In genomic region chr22:27851974-27852713, GRCh38 we compare ENCODE assay signal across 16 cellular contexts. TPM values are rescaled to one million over a fixed set of nuclear protein-coding genes. Genes with fewer than 3 reads are reported as not detected.
DNase-seq lines count a peak whose midpoint lies in the region; ATAC-seq and TF ChIP-seq lines count a peak whose summit lies in the region.
"Had no signal": no experiment of that assay in that cellular context is flagged by ENCODE, and none has a peak within 500 bp of the region (broad histone marks: within the 10 kb centered on the region; RNA-seq: fewer than 3 reads in every experiment).

No MANE protein-coding gene starts in this region.

- H3K4me1 ChIP-seq in H9 (ENCODE audit: insufficient read depth, low read length) = peaks cover 24% of the 10 kb centered on the region

- no peak overlapping the region for H3K23ac ChIP-seq in H9 (ENCODE audit: insufficient read length, low read depth, low read length)

- no peaks in the 10 kb centered on the region for H4K20me1 ChIP-seq in H9 (ENCODE audit: control insufficient read depth, insufficient read depth, insufficient read length)

- H4K8ac ChIP-seq in H9 (replicated peaks; ENCODE audit: insufficient read length, low read depth, low read length) = no peak overlapping the region

- no peaks in the 10 kb centered on the region for H3K9me3 Mint-ChIP-seq in H9
- no peaks in the 10 kb centered on the region for H3K9me3 Mint-ChIP-seq in nephron progenitor cell
- H3K9me3 Mint-ChIP-seq: immature natural killer cell had no signal

- no peak overlapping the region for H3K27ac ChIP-seq in H9 (ENCODE audit: insufficient read length, low read depth, low read length)
- H3K27ac ChIP-seq: C4-2B, RWPE1 had no signal

- H2BK12ac ChIP-seq in H9 (ENCODE audit: insufficient read length, low read depth, low read length) = no peak overlapping the region

- no peaks in the 10 kb centered on the region for H3K27me3 ChIP-seq in H9 (ENCODE audit: insufficient read depth, low read length)

- H4K91ac ChIP-seq in H9 (ENCODE audit: insufficient read length, low read depth, low read length) = no peak overlapping the region

- no peak overlapping the region for H4K5ac ChIP-seq in H9 (ENCODE audit: insufficient read length, low read depth, low read length)

- ATAC-seq in SK-N-SH treated with all-trans-retinoic acid at 6 μM for 48 hours = peak; percentile 72; the same call in 2 of the 3 replicates
- no peak for ATAC-seq in stimulated activated naive CD8-positive, alpha-beta T cell treated with anti-CD3 and anti-CD28 coated beads, Interleukin-15, Interleukin-2, amounts not matched to agents 100 U/mL and 50 U/mL, for 24 hours
- ATAC-seq: esophagus mucosa had no signal

- no peaks in the 10 kb centered on the region for H3K23me2 ChIP-seq in H9 (ENCODE audit: insufficient read length, low read depth, low read length, poor library complexity, severe bottlenecking)

- peaks cover 34 to 35% of the 10 kb centered on the region in 2 experiments for H3K4me1 Mint-ChIP-seq in H9
- H3K4me1 Mint-ChIP-seq in nephron progenitor cell = peaks cover 51% of the 10 kb centered on the region

- no peak overlapping the region for H2BK15ac ChIP-seq in H9 (ENCODE audit: low read depth, low read length)

- H3K27ac Mint-ChIP-seq in H9 = peak overlapping the region; percentile 3 to 27 (median 11); a peak in 3 of 7 replicates
- H3K27ac Mint-ChIP-seq in nephron progenitor cell = peak overlapping the region; percentile 75

- no peak for DNase-seq in H9
- DNase-seq in fibroblast of mammary gland (ENCODE audit: low read depth) = peak; percentile 41
- no peak for DNase-seq in nephron progenitor cell
- DNase-seq in NCI-H1417 treated with DMSO at 0.1 percent for 48 hours (lab: John Stamatoyannopoulos, UW) = no peak
- DNase-seq in NCI-H526 treated with DMSO at 0.1 percent for 48 hours (lab: John Stamatoyannopoulos, UW) = no peak
- DNase-seq in cerebellar nuclear complex (lab: John Stamatoyannopoulos, UW) = no peak
- DNase-seq in stimulated activated naive CD8-positive, alpha-beta T cell treated with anti-CD3 and anti-CD28 coated beads, Interleukin-15, Interleukin-2, amounts not matched to agents 100 U/mL and 50 U/mL, for 24 hours = no peak
- DNase-seq: activated gamma-delta T cell, caudate nucleus, immature natural killer cell, MM.1S, NCI-H345 had no signal

- no peaks in the 10 kb centered on the region for H3K79me1 ChIP-seq in H9 (ENCODE audit: insufficient read depth, low read depth, low read length, poor library complexity, severe bottlenecking)

- no peak overlapping the region for H2BK120ac ChIP-seq in H9 (ENCODE audit: low read depth, low read length, poor library complexity, severe bottlenecking)

- H3K9ac ChIP-seq in H9 (ENCODE audit: extremely low read depth, insufficient read length, low read length) = no peak overlapping the region

- H2BK5ac ChIP-seq in H9 (ENCODE audit: insufficient read length, low read length) = no peak overlapping the region

- H3T11ph ChIP-seq in H9 (ENCODE audit: low read length) = no peak overlapping the region

- no peak overlapping the region for H3K4ac ChIP-seq in H9 (ENCODE audit: low read depth, low read length)

- no peaks in the 10 kb centered on the region for H3K27me3 Mint-ChIP-seq in H9 (ENCODE audit: low read depth)
- no peaks in the 10 kb centered on the region for H3K27me3 Mint-ChIP-seq in nephron progenitor cell (ENCODE audit: low read depth, poor library complexity)

- H3K36me3 Mint-ChIP-seq in H9 (ENCODE audit: insufficient read depth in 1 of 3, low read depth in 3 of 3) (peaks cover 21 to 63% (median 44%) of the 10 kb centered on the region in 3 experiments; a peak in 6 of 7 replicates), nephron progenitor cell (ENCODE audit: low read depth) (peaks cover 70% of the 10 kb centered on the region)

- H3K4me3 Mint-ChIP-seq in H9 (no peak overlapping the region), nephron progenitor cell (no peak overlapping the region)
- H3K4me3 Mint-ChIP-seq: immature natural killer cell had no signal

- no peak overlapping the region for H2BK20ac ChIP-seq in H9 (ENCODE audit: low read depth, low read length, poor library complexity, severe bottlenecking)

- H3K79me2 ChIP-seq in H9 (ENCODE audit: insufficient read depth, low read length) = no peaks in the 10 kb centered on the region

- no peak for TF ChIP-seq CTCF in H9 (conservative IDR thresholded peaks at IDR 0.05)
- TF ChIP-seq CTCF in fibroblast of mammary gland (conservative IDR thresholded peaks at IDR 0.05; ENCODE audit: control insufficient read depth, insufficient read depth, low read depth, low read length) = no peak
- no peak for TF ChIP-seq CTCF in nephron progenitor cell (IDR thresholded peaks at IDR 0.05)

- no peak overlapping the region for H2AFZ ChIP-seq in H9 (ENCODE audit: low read length)

- no peak overlapping the region for H3K56ac ChIP-seq in H9 (ENCODE audit: insufficient read length, low read depth, low read length)

- H3K14ac ChIP-seq in H9 (ENCODE audit: insufficient read depth, low read length) = no peak overlapping the region

- no peak overlapping the region for H3K4me3 ChIP-seq in fibroblast of mammary gland (ENCODE audit: control insufficient read depth, low read depth, low read length)

- no CpG with 5 or more reads among the region's 7 CpGs for WGBS in H9 (ENCODE audit: extremely low coverage, insufficient read length, low lambda C conversion rate)

- H3K4me2 ChIP-seq in H9 (ENCODE audit: insufficient read depth, insufficient read length, low read length) = no peak overlapping the region

- no peak overlapping the region for H3K18ac ChIP-seq in H9 (ENCODE audit: insufficient read length, low read depth, low read length)

- no peaks in the 10 kb centered on the region for H3K9me3 ChIP-seq in H9 (ENCODE audit: control insufficient read depth, low read depth, low read length)

- H2AK5ac ChIP-seq in H9 (ENCODE audit: insufficient read length, low read length) = no peak overlapping the region

TF ChIP-seq in SK-N-SH treated with all-trans-retinoic acid at 6 μM for 48 hours, 23 proteins besides CTCF, POLR2A, EP300 and RAD21 (continues in another document):
- 0 out of 2 replicates have a peak, but pooled peaks have one; percentile 47 for TF ChIP-seq CSDC2 (CRISPR knock-in tag; IDR thresholded peaks at IDR 0.05)
- no peak for TF ChIP-seq GLIS3 (CRISPR knock-in tag; IDR thresholded peaks at IDR 0.05)
- no peak for TF ChIP-seq ZNF565 (CRISPR knock-in tag; conservative IDR thresholded peaks at IDR 0.05; ENCODE audit: low read depth)
- TF ChIP-seq ESRRG (CRISPR knock-in tag; IDR thresholded peaks at IDR 0.05) = 0 out of 2 replicates have a peak, but pooled peaks have one; percentile 41
- 0 out of 2 replicates have a peak, but pooled peaks have one; percentile 56 for TF ChIP-seq BACH2 (CRISPR knock-in tag; IDR thresholded peaks at IDR 0.05; ENCODE audit: borderline replicate concordance)
- no peak for TF ChIP-seq CREB5 (CRISPR knock-in tag; IDR thresholded peaks at IDR 0.05; ENCODE audit: low read depth)
- peak; percentile 83; the same call in 1 of the 2 replicates for TF ChIP-seq ZFP3 (CRISPR knock-in tag; IDR thresholded peaks at IDR 0.05)
- TF ChIP-seq, protein P1, sequence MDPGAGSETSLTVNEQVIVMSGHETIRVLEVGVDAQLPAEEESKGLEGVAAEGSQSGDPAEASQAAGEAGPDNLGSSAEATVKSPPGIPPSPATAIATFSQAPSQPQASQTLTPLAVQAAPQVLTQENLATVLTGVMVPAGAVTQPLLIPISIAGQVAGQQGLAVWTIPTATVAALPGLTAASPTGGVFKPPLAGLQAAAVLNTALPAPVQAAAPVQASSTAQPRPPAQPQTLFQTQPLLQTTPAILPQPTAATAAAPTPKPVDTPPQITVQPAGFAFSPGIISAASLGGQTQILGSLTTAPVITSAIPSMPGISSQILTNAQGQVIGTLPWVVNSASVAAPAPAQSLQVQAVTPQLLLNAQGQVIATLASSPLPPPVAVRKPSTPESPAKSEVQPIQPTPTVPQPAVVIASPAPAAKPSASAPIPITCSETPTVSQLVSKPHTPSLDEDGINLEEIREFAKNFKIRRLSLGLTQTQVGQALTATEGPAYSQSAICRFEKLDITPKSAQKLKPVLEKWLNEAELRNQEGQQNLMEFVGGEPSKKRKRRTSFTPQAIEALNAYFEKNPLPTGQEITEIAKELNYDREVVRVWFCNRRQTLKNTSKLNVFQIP (CRISPR knock-in tag; IDR thresholded peaks at IDR 0.05; ENCODE audit: borderline replicate concordance, low read depth) = no peak
- TF ChIP-seq SNAI2 (CRISPR knock-in tag; IDR thresholded peaks at IDR 0.05) = 0 out of 2 replicates have a peak, but pooled peaks have one; percentile 7
- TF ChIP-seq ZNF8 (CRISPR knock-in tag; IDR thresholded peaks at IDR 0.05) = no peak
- peak; percentile 84 for TF ChIP-seq TCF4 (CRISPR knock-in tag; IDR thresholded peaks at IDR 0.05; ENCODE audit: borderline replicate concordance)
- no peak for TF ChIP-seq PPARA (CRISPR knock-in tag; IDR thresholded peaks at IDR 0.05; ENCODE audit: borderline replicate concordance)
- 0 out of 2 replicates have a peak, but pooled peaks have one; percentile 27 for TF ChIP-seq ARNTL (CRISPR knock-in tag; IDR thresholded peaks at IDR 0.05; ENCODE audit: borderline replicate concordance, low read depth)
- TF ChIP-seq ISL1 (CRISPR knock-in tag; IDR thresholded peaks at IDR 0.05) = no peak
- peak; percentile 44; the same call in 1 of the 2 replicates for TF ChIP-seq ZNF70 (CRISPR knock-in tag; IDR thresholded peaks at IDR 0.05)

RNA-seq across cellular contexts. Expression of gene MN1, which starts 50.6 kb away (rescaled TPM):
- 2.7 and 2.8 TPM in 2 replicates for total RNA-seq in H9 (2021)
